7 cellular contexts compared by ENCODE assay signal in the genomic region with DNA sequence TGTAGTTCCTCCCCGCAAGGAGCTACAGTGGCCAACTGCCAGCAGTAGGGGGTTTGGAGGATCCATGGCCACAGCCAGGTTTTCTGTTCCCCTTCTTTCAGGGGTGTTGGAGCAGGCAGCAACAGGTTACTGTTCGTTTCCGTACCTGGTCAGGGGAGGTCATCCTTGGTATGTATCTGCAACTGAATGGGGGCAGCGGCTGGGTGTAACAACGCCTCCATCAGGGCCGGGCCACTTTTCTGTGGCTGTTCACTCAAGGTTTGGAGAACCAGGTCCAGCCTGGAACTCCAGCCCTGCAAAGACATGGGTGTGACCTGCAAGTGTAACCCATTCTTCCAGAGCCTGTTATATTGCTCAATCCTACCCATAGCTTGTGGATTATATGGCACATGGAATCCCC.
"Had no signal": no experiment of that assay in that cellular context is flagged by ENCODE, and none has a peak within 500 bp of the region (broad histone marks: within the 10 kb centered on the region; RNA-seq: fewer than 3 reads in every experiment).

No MANE protein-coding gene starts in this region.

- DNase-seq: H9, HCEC 1CT, IMR-90 had no signal

- ATAC-seq: GM23338 had no signal

- H3K4me3 ChIP-seq: GM23338 had no signal

- H3K4me2 ChIP-seq: GM23338 had no signal

- H2AFZ ChIP-seq: GM23338 had no signal

- FAIRE-seq: H1, H54, HTR-8/SVneo had no signal
